1 cellular context compared by ENCODE assay signal in genomic region chr3:61847784-61848462, GRCh38.
A peak's percentile ranks its signal among the peaks of the same experiment; 100 is the strongest.
TF ChIP-seq lines count a peak whose summit lies in the region.

No MANE protein-coding gene starts in this region.

TF ChIP-seq in HepG2, 621 proteins besides CTCF, POLR2A, EP300 and RAD21 (continued from another document and continues in another):
- TF ChIP-seq, protein P1, sequence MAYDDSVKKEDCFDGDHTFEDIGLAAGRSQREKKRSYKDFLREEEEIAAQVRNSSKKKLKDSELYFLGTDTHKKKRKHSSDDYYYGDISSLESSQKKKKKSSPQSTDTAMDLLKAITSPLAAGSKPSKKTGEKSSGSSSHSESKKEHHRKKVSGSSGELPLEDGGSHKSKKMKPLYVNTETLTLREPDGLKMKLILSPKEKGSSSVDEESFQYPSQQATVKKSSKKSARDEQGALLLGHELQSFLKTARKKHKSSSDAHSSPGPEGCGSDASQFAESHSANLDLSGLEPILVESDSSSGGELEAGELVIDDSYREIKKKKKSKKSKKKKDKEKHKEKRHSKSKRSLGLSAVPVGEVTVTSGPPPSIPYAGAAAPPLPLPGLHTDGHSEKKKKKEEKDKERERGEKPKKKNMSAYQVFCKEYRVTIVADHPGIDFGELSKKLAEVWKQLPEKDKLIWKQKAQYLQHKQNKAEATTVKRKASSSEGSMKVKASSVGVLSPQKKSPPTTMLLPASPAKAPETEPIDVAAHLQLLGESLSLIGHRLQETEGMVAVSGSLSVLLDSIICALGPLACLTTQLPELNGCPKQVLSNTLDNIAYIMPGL (CRISPR knock-in tag; IDR thresholded peaks at IDR 0.05; ENCODE audit: borderline replicate concordance in 1 of 2, low read depth in 1 of 2), result no peak
- no peak for TF ChIP-seq ZNF556 (CRISPR knock-in tag; IDR thresholded peaks at IDR 0.05; ENCODE audit: borderline replicate concordance)
- TF ChIP-seq ZSCAN21 (CRISPR knock-in tag; IDR thresholded peaks at IDR 0.05; ENCODE audit: borderline replicate concordance), result no peak
- no peak for TF ChIP-seq ZNF552 (CRISPR knock-in tag; IDR thresholded peaks at IDR 0.05; ENCODE audit: borderline replicate concordance)
- TF ChIP-seq RNF219 (CRISPR knock-in tag; IDR thresholded peaks at IDR 0.05), result no peak
- no peak for TF ChIP-seq WIZ (CRISPR knock-in tag; IDR thresholded peaks at IDR 0.05)
- TF ChIP-seq ZNF326 (CRISPR knock-in tag; IDR thresholded peaks at IDR 0.05; ENCODE audit: borderline replicate concordance), result no peak
- no peak for TF ChIP-seq MXD3 (CRISPR knock-in tag; IDR thresholded peaks at IDR 0.05)
- no peak for TF ChIP-seq NFE2L2 (IDR thresholded peaks at IDR 0.05; ENCODE audit: low read length)
- no peak for TF ChIP-seq KDM5A (IDR thresholded peaks at IDR 0.05; ENCODE audit: borderline replicate concordance, low read length)
- no peak for TF ChIP-seq NONO (IDR thresholded peaks at IDR 0.05)
- TF ChIP-seq NONO (CRISPR knock-in tag; conservative IDR thresholded peaks at IDR 0.05), result peak; percentile 38; the same call in 1 of the 2 replicates
- TF ChIP-seq RARG (CRISPR knock-in tag; IDR thresholded peaks at IDR 0.05; ENCODE audit: low read depth), result no peak
- no peak for TF ChIP-seq PBX3 (CRISPR knock-in tag; IDR thresholded peaks at IDR 0.05; ENCODE audit: borderline replicate concordance)
- no peak for TF ChIP-seq FOXA1 (IDR thresholded peaks at IDR 0.05)
- no peak for TF ChIP-seq FOXA1 (CRISPR knock-in tag; IDR thresholded peaks at IDR 0.05)
- TF ChIP-seq, protein P2, sequence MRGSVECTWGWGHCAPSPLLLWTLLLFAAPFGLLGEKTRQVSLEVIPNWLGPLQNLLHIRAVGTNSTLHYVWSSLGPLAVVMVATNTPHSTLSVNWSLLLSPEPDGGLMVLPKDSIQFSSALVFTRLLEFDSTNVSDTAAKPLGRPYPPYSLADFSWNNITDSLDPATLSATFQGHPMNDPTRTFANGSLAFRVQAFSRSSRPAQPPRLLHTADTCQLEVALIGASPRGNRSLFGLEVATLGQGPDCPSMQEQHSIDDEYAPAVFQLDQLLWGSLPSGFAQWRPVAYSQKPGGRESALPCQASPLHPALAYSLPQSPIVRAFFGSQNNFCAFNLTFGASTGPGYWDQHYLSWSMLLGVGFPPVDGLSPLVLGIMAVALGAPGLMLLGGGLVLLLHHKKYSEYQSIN (CRISPR knock-in tag; IDR thresholded peaks at IDR 0.05; ENCODE audit: borderline replicate concordance), result no peak
- TF ChIP-seq, protein P3, sequence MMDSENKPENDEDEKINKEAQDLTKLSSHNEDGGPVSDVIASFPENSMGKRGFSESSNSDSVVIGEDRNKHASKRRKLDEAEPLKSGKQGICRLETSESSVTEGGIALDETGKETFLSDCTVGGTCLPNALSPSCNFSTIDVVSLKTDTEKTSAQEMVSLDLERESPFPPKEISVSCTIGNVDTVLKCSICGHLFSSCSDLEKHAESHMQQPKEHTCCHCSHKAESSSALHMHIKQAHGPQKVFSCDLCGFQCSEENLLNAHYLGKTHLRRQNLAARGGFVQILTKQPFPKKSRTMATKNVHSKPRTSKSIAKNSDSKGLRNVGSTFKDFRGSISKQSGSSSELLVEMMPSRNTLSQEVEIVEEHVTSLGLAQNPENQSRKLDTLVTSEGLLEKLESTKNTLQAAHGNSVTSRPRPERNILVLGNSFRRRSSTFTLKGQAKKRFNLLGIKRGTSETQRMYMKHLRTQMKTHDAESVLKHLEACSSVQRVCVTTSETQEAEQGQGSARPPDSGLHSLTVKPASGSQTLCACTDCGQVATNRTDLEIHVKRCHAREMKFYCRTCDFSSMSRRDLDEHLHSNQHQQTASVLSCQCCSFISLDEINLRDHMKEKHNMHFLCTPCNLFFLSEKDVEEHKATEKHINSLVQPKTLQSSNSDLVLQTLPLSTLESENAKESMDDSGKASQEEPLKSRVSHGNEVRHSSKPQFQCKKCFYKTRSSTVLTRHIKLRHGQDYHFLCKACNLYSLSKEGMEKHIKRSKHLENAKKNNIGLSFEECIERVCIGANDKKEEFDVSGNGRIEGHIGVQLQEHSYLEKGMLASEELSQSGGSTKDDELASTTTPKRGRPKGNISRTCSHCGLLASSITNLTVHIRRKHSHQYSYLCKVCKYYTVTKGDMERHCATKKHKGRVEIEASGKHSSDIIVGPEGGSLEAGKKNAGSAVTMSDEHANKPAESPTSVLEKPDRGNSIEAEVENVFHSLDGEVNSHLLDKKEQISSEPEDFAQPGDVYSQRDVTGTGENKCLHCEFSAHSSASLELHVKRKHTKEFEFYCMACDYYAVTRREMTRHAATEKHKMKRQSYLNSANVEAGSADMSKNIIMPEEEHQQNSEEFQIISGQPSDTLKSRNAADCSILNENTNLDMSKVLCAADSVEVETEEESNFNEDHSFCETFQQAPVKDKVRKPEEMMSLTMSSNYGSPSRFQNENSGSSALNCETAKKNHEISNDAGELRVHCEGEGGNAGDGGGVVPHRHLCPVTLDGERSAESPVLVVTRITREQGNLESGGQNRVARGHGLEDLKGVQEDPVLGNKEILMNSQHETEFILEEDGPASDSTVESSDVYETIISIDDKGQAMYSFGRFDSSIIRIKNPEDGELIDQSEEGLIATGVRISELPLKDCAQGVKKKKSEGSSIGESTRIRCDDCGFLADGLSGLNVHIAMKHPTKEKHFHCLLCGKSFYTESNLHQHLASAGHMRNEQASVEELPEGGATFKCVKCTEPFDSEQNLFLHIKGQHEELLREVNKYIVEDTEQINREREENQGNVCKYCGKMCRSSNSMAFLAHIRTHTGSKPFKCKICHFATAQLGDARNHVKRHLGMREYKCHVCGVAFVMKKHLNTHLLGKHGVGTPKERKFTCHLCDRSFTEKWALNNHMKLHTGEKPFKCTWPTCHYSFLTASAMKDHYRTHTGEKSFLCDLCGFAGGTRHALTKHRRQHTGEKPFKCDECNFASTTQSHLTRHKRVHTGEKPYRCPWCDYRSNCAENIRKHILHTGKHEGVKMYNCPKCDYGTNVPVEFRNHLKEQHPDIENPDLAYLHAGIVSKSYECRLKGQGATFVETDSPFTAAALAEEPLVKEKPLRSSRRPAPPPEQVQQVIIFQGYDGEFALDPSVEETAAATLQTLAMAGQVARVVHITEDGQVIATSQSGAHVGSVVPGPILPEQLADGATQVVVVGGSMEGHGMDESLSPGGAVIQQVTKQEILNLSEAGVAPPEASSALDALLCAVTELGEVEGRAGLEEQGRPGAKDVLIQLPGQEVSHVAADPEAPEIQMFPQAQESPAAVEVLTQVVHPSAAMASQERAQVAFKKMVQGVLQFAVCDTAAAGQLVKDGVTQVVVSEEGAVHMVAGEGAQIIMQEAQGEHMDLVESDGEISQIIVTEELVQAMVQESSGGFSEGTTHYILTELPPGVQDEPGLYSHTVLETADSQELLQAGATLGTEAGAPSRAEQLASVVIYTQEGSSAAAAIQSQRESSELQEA (CRISPR knock-in tag; IDR thresholded peaks at IDR 0.05; ENCODE audit: not compliant biosample characterization), result no peak
- no peak for TF ChIP-seq FOXP1 (IDR thresholded peaks at IDR 0.05)
- TF ChIP-seq FOXP1 (CRISPR knock-in tag; IDR thresholded peaks at IDR 0.05), result no peak
- no peak for TF ChIP-seq ZGPAT (CRISPR knock-in tag; IDR thresholded peaks at IDR 0.05)
- TF ChIP-seq ZBTB33 (CRISPR knock-in tag; IDR thresholded peaks at IDR 0.05), result 0 out of 2 replicates have a peak, but pooled peaks have one; percentile 16
- TF ChIP-seq, protein P4, sequence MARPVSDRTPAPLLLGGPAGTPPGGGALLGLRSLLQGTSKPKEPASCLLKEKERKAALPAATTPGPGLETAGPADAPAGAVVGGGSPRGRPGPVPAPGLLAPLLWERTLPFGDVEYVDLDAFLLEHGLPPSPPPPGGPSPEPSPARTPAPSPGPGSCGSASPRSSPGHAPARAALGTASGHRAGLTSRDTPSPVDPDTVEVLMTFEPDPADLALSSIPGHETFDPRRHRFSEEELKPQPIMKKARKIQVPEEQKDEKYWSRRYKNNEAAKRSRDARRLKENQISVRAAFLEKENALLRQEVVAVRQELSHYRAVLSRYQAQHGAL (CRISPR knock-in tag; IDR thresholded peaks at IDR 0.05; ENCODE audit: not compliant biosample characterization), result no peak
- TF ChIP-seq ZNF205 (CRISPR knock-in tag; IDR thresholded peaks at IDR 0.05), result no peak
- no peak for TF ChIP-seq FOXO1 (CRISPR knock-in tag; IDR thresholded peaks at IDR 0.05)
- TF ChIP-seq KAT2B (IDR thresholded peaks at IDR 0.05; ENCODE audit: borderline replicate concordance, low read depth, low read length), result no peak
- no peak for TF ChIP-seq HNF1A (IDR thresholded peaks at IDR 0.05; ENCODE audit: low read depth)
- TF ChIP-seq HNF1A (CRISPR knock-in tag; IDR thresholded peaks at IDR 0.05; ENCODE audit: borderline replicate concordance), result no peak
- TF ChIP-seq XRCC5 (optimal IDR thresholded peaks at IDR 0.05; ENCODE audit: low read length), result no peak
- no peak for TF ChIP-seq EED (CRISPR knock-in tag; IDR thresholded peaks at IDR 0.05)
